In the genomic region with DNA sequence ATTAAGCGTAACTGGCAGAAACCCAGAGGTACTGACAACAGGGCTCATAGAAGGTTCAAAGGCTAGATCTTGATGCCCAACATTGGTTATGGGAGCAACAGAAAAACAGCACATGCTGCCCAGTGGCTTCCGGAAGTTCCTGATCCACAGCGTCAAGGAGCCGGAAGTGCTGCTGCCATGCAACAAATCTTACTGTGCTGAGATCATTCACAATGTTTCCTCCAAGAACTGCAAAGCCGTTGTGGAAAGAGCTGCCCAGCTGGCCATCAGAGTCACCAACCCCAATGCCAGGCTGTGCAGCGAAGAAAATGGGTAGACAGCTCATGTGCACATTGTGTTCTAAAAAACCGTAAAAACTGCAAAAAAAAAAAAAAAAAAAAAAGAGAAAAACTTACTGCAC, we compare ENCODE assay signal across 1 cellular context.
TF ChIP-seq lines count a peak whose summit lies in the region.

No MANE protein-coding gene starts in this region.

TF ChIP-seq in SK-N-SH treated with all-trans-retinoic acid at 6 μM for 48 hours, 23 proteins besides CTCF, POLR2A, EP300 and RAD21 (continued from another document):
- TF ChIP-seq ZFP30 (CRISPR knock-in tag; IDR thresholded peaks at IDR 0.05) (no peak), SNAI2 (CRISPR knock-in tag; IDR thresholded peaks at IDR 0.05) (no peak)
